Comparison of ENCODE assay signal across 16 cellular contexts in genomic region chr2:30177440-30177839, GRCh38.
"Had no signal": no experiment of that assay in that cellular context is flagged by ENCODE, and none has a peak within 500 bp of the region (broad histone marks: within the 10 kb centered on the region; RNA-seq: fewer than 3 reads in every experiment).

No MANE protein-coding gene starts in this region.

- H3K4me1 ChIP-seq: pancreas had no signal

- H3K27me3 ChIP-seq: dorsolateral prefrontal cortex, left lung, pancreas, testis, tibial nerve had no signal

- H3K27ac ChIP-seq: pancreas, testis had no signal

- ATAC-seq: left lung; natural killer cell; right cardiac atrium; stimulated activated effector memory CD8-positive, alpha-beta T cell treated with anti-CD3 and anti-CD28 coated beads, Interleukin-12 subunit alpha, Interleukin-12 subunit beta, amount 100 ng/mL, for 72 hours; stimulated activated naive CD8-positive, alpha-beta T cell treated with anti-CD3 and anti-CD28 coated beads, Interleukin-15, Interleukin-2, amounts not matched to agents 100 U/mL and 50 U/mL, for 24 hours had no signal

- DNase-seq: cortex of kidney; dorsolateral prefrontal cortex; effector CD8-positive, alpha-beta T cell; glutamatergic neuron; immature natural killer cell; left lung; lower lobe of right lung; natural killer cell; pancreas; right cardiac atrium; stimulated activated CD4-positive, alpha-beta T cell treated with anti-CD3 and anti-CD28 coated beads, Interleukin-4, amount 100 ng/mL, for 1 hour; stimulated activated CD8-positive, alpha-beta memory T cell treated with anti-CD3 and anti-CD28 coated beads, Interleukin-4, amount 100 ng/mL, for 48 hours; stimulated activated naive CD8-positive, alpha-beta T cell treated with anti-CD3 and anti-CD28 coated beads, Interleukin-15, Interleukin-2, amounts not matched to agents 100 U/mL and 50 U/mL, for 24 hours; testis had no signal

- H3K9me3 ChIP-seq: left lung, lower lobe of right lung, pancreas, testis, tibial nerve had no signal

- H3K4me3 ChIP-seq: dorsolateral prefrontal cortex, left lung, lower lobe of right lung, pancreas, testis, tibial nerve had no signal

- H3K36me3 ChIP-seq: left lung, lower lobe of right lung, pancreas, tibial nerve had no signal
